Comparison of ENCODE assay signal across 18 cellular contexts in the genomic region with DNA sequence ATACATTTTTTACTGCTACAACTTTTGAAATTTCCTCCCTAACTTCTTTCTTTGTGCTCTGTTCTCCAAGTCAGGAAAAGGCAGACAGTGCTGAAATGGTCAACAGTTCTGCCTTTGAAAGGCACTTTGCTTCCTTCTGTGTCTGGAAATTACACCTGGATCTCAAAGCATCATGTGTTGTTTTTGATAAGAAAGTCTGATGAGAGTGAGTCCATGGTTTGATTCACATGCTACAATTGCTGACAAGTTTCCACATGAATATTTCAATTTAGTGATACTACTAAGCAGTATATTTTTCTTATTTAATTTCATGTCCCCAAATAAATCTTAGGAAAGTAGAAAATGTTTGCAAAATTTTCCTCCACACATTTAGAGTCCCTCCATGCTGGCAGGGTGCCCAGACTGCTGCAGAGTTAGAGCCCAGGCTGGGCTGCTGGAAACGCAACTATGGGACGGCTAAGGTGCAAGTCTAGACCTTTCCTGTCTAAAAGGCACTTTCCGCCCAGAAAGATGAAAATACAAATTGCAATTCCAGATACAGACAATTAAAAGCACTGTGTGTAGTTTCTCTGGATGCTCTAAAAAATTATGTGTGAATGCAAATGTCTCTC.
DNase-seq lines count a peak whose midpoint lies in the region; ATAC-seq, FAIRE-seq and TF ChIP-seq lines count a peak whose summit lies in the region.
"Had no signal": no experiment of that assay in that cellular context is flagged by ENCODE, and none has a peak within 500 bp of the region (broad histone marks: within the 10 kb centered on the region; RNA-seq: fewer than 3 reads in every experiment).

No MANE protein-coding gene starts in this region.

- no peaks in the 10 kb centered on the region for H4K20me1 ChIP-seq in K562 (replicated peaks; ENCODE audit: control insufficient read depth, insufficient read depth, low read length)

- WGBS in K562 (ENCODE audit: insufficient coverage, low coverage, missing lambda C conversion rate), result 31% methylated on average over 3 of the region's 3 CpGs

- H3K9me3 Mint-ChIP-seq in activated CD4-positive, alpha-beta T cell treated with anti-CD3 and anti-CD28 coated beads, Interleukin-2, amount 10 ng/mL, durations not matched to agents 24 days and 14 days, result peaks cover 19% of the 10 kb centered on the region
- peaks cover 9% of the 10 kb centered on the region for H3K9me3 Mint-ChIP-seq in mesothelial cell of epicardium
- H3K9me3 Mint-ChIP-seq: GM23338 had no signal

- H3K4me1 Mint-ChIP-seq in activated CD4-positive, alpha-beta T cell treated with anti-CD3 and anti-CD28 coated beads, Interleukin-2, amount 10 ng/mL, durations not matched to agents 24 days and 14 days, result peaks cover 20% of the 10 kb centered on the region
- peaks cover 27% of the 10 kb centered on the region for H3K4me1 Mint-ChIP-seq in mesothelial cell of epicardium
- H3K4me1 Mint-ChIP-seq: GM23338 had no signal

- no peak for FAIRE-seq in K562 (lab: Jason Lieb, UNC)
- FAIRE-seq: GM19239, RCC 7860 had no signal

- no peaks in the 10 kb centered on the region for H3K27me3 Mint-ChIP-seq in activated CD4-positive, alpha-beta T cell treated with anti-CD3 and anti-CD28 coated beads, Interleukin-2, amount 10 ng/mL, durations not matched to agents 24 days and 14 days
- no peaks in the 10 kb centered on the region for H3K27me3 Mint-ChIP-seq in mesothelial cell of epicardium (ENCODE audit: low read depth)

- H3K27ac ChIP-seq in K562 (ENCODE audit: extremely low read depth, low read depth, low read length), result no peak overlapping the region

- POLR2A ChIA-PET in K562 (lab: Yijun Ruan, JAX), result interaction anchor here (0.8 kb wide), 1 partner anchor 151 kb away, joined by 4 read pairs; no protein-coding TSS in a partner anchor

- H3K79me2 ChIP-seq in K562 (ENCODE audit: control insufficient read depth, insufficient read depth, low read length), result no peaks in the 10 kb centered on the region

- H3K4me3 ChIP-seq in K562, result no peak overlapping the region
- H3K4me3 ChIP-seq: GM23338 had no signal

- TF ChIP-seq POLR2A in K562 (conservative IDR thresholded peaks at IDR 0.05), result no peak

- in situ Hi-C loops in K562 (cut with MboI), result no loop called here

- ATAC-seq in K562, result peak; percentile 70; the same call in 2 of the 3 replicates
- ATAC-seq: GM23338 had no signal

- H3K36me3 ChIP-seq in K562 (ENCODE audit: control insufficient read depth, insufficient read depth, low read length), result no peaks in the 10 kb centered on the region

- H3K9ac ChIP-seq in K562 (ENCODE audit: insufficient read depth in 1 of 2, low read depth in 2 of 2, low read length in 2 of 2), result no peak overlapping the region

- TF ChIP-seq RAD21 in K562 (CRISPR knock-in tag; conservative IDR thresholded peaks at IDR 0.05 in 1 of 2, IDR thresholded peaks at IDR 0.05 in 1 of 2), result no peak

- intact Hi-C loops in activated CD4-positive, alpha-beta T cell treated with anti-CD3 and anti-CD28 coated beads, Interleukin-2, amount 10 ng/mL, durations not matched to agents 24 days and 14 days (cut with micrococcal nuclease), result no loop called here
- intact Hi-C loops in K562 (cut with micrococcal nuclease), result loop anchor here (5.0 kb wide), 1 partner anchor 93 kb away; no protein-coding TSS in a partner anchor

- no peak for TF ChIP-seq EP300 in K562 (IDR thresholded peaks at IDR 0.05; ENCODE audit: low read length)

- DNase-seq in activated CD4-positive, alpha-beta T cell treated with anti-CD3 and anti-CD28 coated beads, Interleukin-2, amount 10 ng/mL, durations not matched to agents 24 days and 14 days, result no peak
- no peak for DNase-seq in activated CD4-positive, alpha-beta T cell treated with anti-CD3 and anti-CD28 coated beads for 1 hour
- DNase-seq in NCI-H1105 treated with DMSO at 0.1 percent for 48 hours (lab: John Stamatoyannopoulos, UW), result peak; percentile 36
- DNase-seq in K562 (ENCODE audit: extremely low read depth in 1 of 4, low spot score in 3 of 4), result no peak
- DNase-seq in mesothelial cell of epicardium (ENCODE audit: low spot score in 2 of 2, unreplicated experiment in 2 of 2), result peak; percentile 57 to 58
- DNase-seq in stimulated activated CD4-positive, alpha-beta T cell treated with anti-CD3 and anti-CD28 coated beads, Interleukin-4, amount 100 ng/mL, for 4 hours, result no peak
- no peak for DNase-seq in activated naive CD4-positive, alpha-beta T cell treated with anti-CD3 and anti-CD28 coated beads, Interleukin-2, amount 50 U/mL, for 16 hours
- no peak for DNase-seq in hippocampal formation (lab: John Stamatoyannopoulos, UW)
- DNase-seq: COR-L47, IMR-90, NCI-H1436 treated with DMSO at 0.1 percent for 48 hours, NCI-H2081, NCI-H446, NCI-H774 had no signal

- TF ChIP-seq CTCF in K562 (IDR thresholded peaks at IDR 0.05 in 2 of 3, conservative IDR thresholded peaks at IDR 0.05 in 1 of 3; ENCODE audit: insufficient read depth in 2 of 3, low read depth in 1 of 3, low read length in 3 of 3) (no peak), mesothelial cell of epicardium (IDR thresholded peaks at IDR 0.05; ENCODE audit: unreplicated experiment) (no peak)

- BruUV-seq in K562 (replicated peaks; lab: Mats Ljungman, UMichigan), result no TSS peak

- no peaks in the 10 kb centered on the region for H3K9me1 ChIP-seq in K562 (ENCODE audit: control insufficient read depth, insufficient read depth, low read length)

- no peak overlapping the region for H3K4me2 ChIP-seq in K562 (ENCODE audit: insufficient read depth, low read length)
- H3K4me2 ChIP-seq: GM23338 had no signal

- H2AFZ ChIP-seq in K562 (ENCODE audit: low read depth, low read length), result no peak overlapping the region
- H2AFZ ChIP-seq: GM23338 had no signal

- H3K4me1 ChIP-seq in K562 (replicated peaks in 1 of 2; ENCODE audit: control insufficient read depth in 2 of 2, insufficient read depth in 2 of 2, low read length in 2 of 2), result peaks cover 0 to 4% of the 10 kb centered on the region in 2 experiments; a peak in 2 of 5 replicates

- CTCF ChIA-PET in K562 (lab: Yijun Ruan, JAX; ENCODE audit: low intra/inter-chr PET ratio), result no interaction called here

- H3K27me3 ChIP-seq in K562 (ENCODE audit: control insufficient read depth in 2 of 2, insufficient read depth in 2 of 2, low read length in 2 of 2), result no peaks in the 10 kb centered on the region

- H3K9me3 ChIP-seq in K562 (replicated peaks; ENCODE audit: control insufficient read depth, insufficient read depth, low read depth, low read length), result no peaks in the 10 kb centered on the region

- H3K36me3 Mint-ChIP-seq in activated CD4-positive, alpha-beta T cell treated with anti-CD3 and anti-CD28 coated beads, Interleukin-2, amount 10 ng/mL, durations not matched to agents 24 days and 14 days (ENCODE audit: low read depth), result peaks cover 9% of the 10 kb centered on the region
- no peaks in the 10 kb centered on the region for H3K36me3 Mint-ChIP-seq in mesothelial cell of epicardium
- H3K36me3 Mint-ChIP-seq: CD14-positive monocyte had no signal

- peak overlapping the region; percentile 66 for H3K27ac Mint-ChIP-seq in activated CD4-positive, alpha-beta T cell treated with anti-CD3 and anti-CD28 coated beads, Interleukin-2, amount 10 ng/mL, durations not matched to agents 24 days and 14 days
- no peak overlapping the region for H3K27ac Mint-ChIP-seq in mesothelial cell of epicardium
- H3K27ac Mint-ChIP-seq: CD14-positive monocyte, GM23338 had no signal

- H3K4me3 Mint-ChIP-seq in activated CD4-positive, alpha-beta T cell treated with anti-CD3 and anti-CD28 coated beads, Interleukin-2, amount 10 ng/mL, durations not matched to agents 24 days and 14 days, result no peak overlapping the region
- H3K4me3 Mint-ChIP-seq in mesothelial cell of epicardium, result no peak overlapping the region
- H3K4me3 Mint-ChIP-seq: GM23338 had no signal

TF ChIP-seq in K562, 482 proteins besides CTCF, POLR2A, EP300 and RAD21:
- no peak for TF ChIP-seq SLC30A9 (CRISPR knock-in tag; IDR thresholded peaks at IDR 0.05)
- TF ChIP-seq NFIC (IDR thresholded peaks at IDR 0.05), result peak; percentile 76
- TF ChIP-seq ZC3H8 (IDR thresholded peaks at IDR 0.05), result no peak

Comparison
In these comparisons a context has a peak if more than half of its experiments do, and no peak if none do; other contexts are left out.
1. DNase-seq: peak in NCI-H1105 treated with DMSO at 0.1 percent for 48 hours (single experiment) and mesothelial cell of epicardium (2 of 2); none in activated CD4-positive, alpha-beta T cell treated with anti-CD3 and anti-CD28 coated beads, Interleukin-2, amount 10 ng/mL, durations not matched to agents 24 days and 14 days (single experiment), activated CD4-positive, alpha-beta T cell treated with anti-CD3 and anti-CD28 coated beads for 1 hour (single experiment), K562 (0 of 4), stimulated activated CD4-positive, alpha-beta T cell treated with anti-CD3 and anti-CD28 coated beads, Interleukin-4, amount 100 ng/mL, for 4 hours (0 of 2), activated naive CD4-positive, alpha-beta T cell treated with anti-CD3 and anti-CD28 coated beads, Interleukin-2, amount 50 U/mL, for 16 hours (single experiment) and hippocampal formation (0 of 2).